Comparison of ENCODE assay signal across 8 cellular contexts in genomic region chr16:68086336-68086821, GRCh38. TPM values are rescaled to one million over a fixed set of nuclear protein-coding genes. Genes with fewer than 3 reads are reported as not detected.
DNase-seq lines count a peak whose midpoint lies in the region; ATAC-seq and TF ChIP-seq lines count a peak whose summit lies in the region.

No MANE protein-coding gene starts in this region.

- peaks cover 57% of the 10 kb centered on the region for H3K79me2 ChIP-seq in SK-N-SH (ENCODE audit: insufficient read depth)

- H3K9me2 ChIP-seq in SK-N-SH, result no peaks in the 10 kb centered on the region

- H2BK120ac ChIP-seq in neuronal stem cell (ENCODE audit: low read depth, low read length), result no peak overlapping the region

- H3K4me1 ChIP-seq in SK-N-SH (ENCODE audit: control insufficient read depth in 1 of 2, insufficient read depth in 2 of 2, low read depth in 1 of 2, low read length in 1 of 2) (peaks cover 14 to 20% of the 10 kb centered on the region in 2 experiments; a peak in 3 of 4 replicates), neuronal stem cell (ENCODE audit: control insufficient read depth in 2 of 2, insufficient read depth in 1 of 2, low read depth in 1 of 2, low read length in 2 of 2) (peaks cover 7 to 16% of the 10 kb centered on the region in 2 donors)

- peak overlapping the region; percentile 85 for H3K9ac ChIP-seq in SK-N-SH
- no peak overlapping the region for H3K9ac ChIP-seq in neuronal stem cell (ENCODE audit: low read depth, low read length, poor library complexity)

- peaks cover 1% of the 10 kb centered on the region for H3K79me1 ChIP-seq in neuronal stem cell (ENCODE audit: low read depth, low read length)

- H2AFZ ChIP-seq in SK-N-SH (ENCODE audit: low read depth) (peak overlapping the region; percentile 80; the same call in 1 of the 2 replicates), neuronal stem cell (ENCODE audit: low read length) (peak overlapping the region; percentile 91)

- no peak overlapping the region for H3K4ac ChIP-seq in neuronal stem cell (ENCODE audit: low read length)

- no peak overlapping the region for H3K23ac ChIP-seq in neuronal stem cell (ENCODE audit: low read depth, low read length, poor library complexity)

- peak overlapping the region; percentile 83 to 85 for H3K27ac ChIP-seq in SK-N-SH (ENCODE audit: low read depth in 2 of 2, low read length in 1 of 2)
- H3K27ac ChIP-seq in neuronal stem cell (replicated peaks; ENCODE audit: low read length), result no peak overlapping the region

- 1% methylated on average over 6 of the region's 6 CpGs for WGBS in SK-N-SH (ENCODE audit: low lambda C conversion rate)
- WGBS in neuronal stem cell (ENCODE audit: extremely low coverage in 2 of 2, insufficient read length in 2 of 2, insufficient replicate concordance in 1 of 2), 2 donors, result no CpG with 5 or more reads among the region's 6 CpGs

- no peak overlapping the region for H3K18ac ChIP-seq in neuronal stem cell (ENCODE audit: low read length)

- H3K36me3 ChIP-seq in SK-N-SH (replicated peaks in 1 of 2; ENCODE audit: control insufficient read depth in 1 of 2, insufficient read depth in 2 of 2, low read length in 1 of 2) (no peaks in the 10 kb centered on the region), neuronal stem cell (replicated peaks in 1 of 2; ENCODE audit: control insufficient read depth in 2 of 2, insufficient read depth in 2 of 2, low read length in 2 of 2) (no peaks in the 10 kb centered on the region)

- H3F3A ChIP-seq in SK-N-SH (replicated peaks; ENCODE audit: insufficient read depth), result peaks cover 28% of the 10 kb centered on the region

- CTCF ChIA-PET in SK-N-SH (lab: Yijun Ruan, JAX), result interaction anchor here (1.1 to 3.3 kb wide), 3 partner anchors 143 to 242 kb away, joined by 3 to 14 read pairs (median 5); no protein-coding TSS in a partner anchor

- no peak overlapping the region for H2BK15ac ChIP-seq in neuronal stem cell (ENCODE audit: low read length)

- no peak overlapping the region for H3K14ac ChIP-seq in neuronal stem cell (ENCODE audit: low read length)

- H3K4me3 ChIP-seq in SK-N-SH (ENCODE audit: low read depth in 2 of 2, low read length in 1 of 2), result peak overlapping the region; percentile 78 to 97
- peak overlapping the region; percentile 85 to 96 for H3K4me3 ChIP-seq in neuronal stem cell (ENCODE audit: low read length in 2 of 2)

- no peak overlapping the region for H2BK12ac ChIP-seq in neuronal stem cell (ENCODE audit: low read length)

- TF ChIP-seq EP300 in SK-N-SH (IDR thresholded peaks at IDR 0.05; ENCODE audit: borderline replicate concordance in 1 of 2, low read depth in 1 of 2, low read length in 1 of 2), result no peak

- POLR2A ChIA-PET in SK-N-SH (lab: Yijun Ruan, JAX), result interaction anchor here (2.8 kb wide), 1 partner anchor 141 kb away, joined by 10 read pairs; no protein-coding TSS in a partner anchor

- H2BK5ac ChIP-seq in neuronal stem cell (ENCODE audit: low read length), result no peak overlapping the region

- H4K91ac ChIP-seq in neuronal stem cell (ENCODE audit: low read depth, low read length, poor library complexity), result no peak overlapping the region

- H3K27me3 ChIP-seq in SK-N-SH (ENCODE audit: insufficient read depth) (no peaks in the 10 kb centered on the region), neuronal stem cell (ENCODE audit: control insufficient read depth in 3 of 3, insufficient read depth in 3 of 3, low read depth in 1 of 3, low read length in 3 of 3) (no peaks in the 10 kb centered on the region)

- no peak for TF ChIP-seq POLR2A in erythroblast (IDR thresholded peaks at IDR 0.05; ENCODE audit: low read length)

- ATAC-seq in HG02571 (IDR thresholded peaks at IDR 0.05; ENCODE audit: unreplicated experiment), result no peak

- H3K9me3 ChIP-seq in SK-N-SH, result no peaks in the 10 kb centered on the region
- H3K9me3 ChIP-seq in neuronal stem cell (replicated peaks in 1 of 2; ENCODE audit: control insufficient read depth in 2 of 2, insufficient read depth in 1 of 2, low read depth in 1 of 2, low read length in 2 of 2), result no peaks in the 10 kb centered on the region

- H3K4me2 ChIP-seq in SK-N-SH, result peak overlapping the region; percentile 88
- H3K4me2 ChIP-seq in neuronal stem cell (ENCODE audit: insufficient read depth, low read length, poor library complexity, severe bottlenecking), result no peak overlapping the region

- no peak overlapping the region for H4K8ac ChIP-seq in neuronal stem cell (ENCODE audit: low read depth, low read length)

- no peak for TF ChIP-seq CTCF in SK-N-SH (IDR thresholded peaks at IDR 0.05)

- DNase-seq in AML-193 (lab: John Stamatoyannopoulos, UW), result peak; percentile 16 to 29
- DNase-seq in HCEC 1CT, result peak; percentile 63
- peak; percentile 39 for DNase-seq in SK-N-SH
- DNase-seq in erythroblast (lab: John Stamatoyannopoulos, UW), result peak; percentile 62 to 66
- DNase-seq in neuronal stem cell (ENCODE audit: low spot score), result no peak
- DNase-seq in hippocampal formation (lab: John Stamatoyannopoulos, UW), result no peak
- DNase-seq in activated CD8-positive, alpha-beta memory T cell treated with anti-CD3 and anti-CD28 coated beads, Interleukin-2, amount 50 U/mL, for 48 hours, result no peak

- no peak for TF ChIP-seq RAD21 in SK-N-SH (IDR thresholded peaks at IDR 0.05; ENCODE audit: low read length)

- no peak overlapping the region for H2AK5ac ChIP-seq in neuronal stem cell (ENCODE audit: low read depth, low read length)

- H4K20me1 ChIP-seq in SK-N-SH (ENCODE audit: insufficient read depth), result peaks cover 12% of the 10 kb centered on the region

TF ChIP-seq in SK-N-SH, 30 proteins besides CTCF, POLR2A, EP300 and RAD21:
- TF ChIP-seq NFIC (IDR thresholded peaks at IDR 0.05; ENCODE audit: borderline replicate concordance), result no peak
- TF ChIP-seq IRF3 (IDR thresholded peaks at IDR 0.05; ENCODE audit: low read depth, low read length), result no peak
- 0 out of 2 replicates have a peak, but pooled peaks have one; percentile 2 for TF ChIP-seq GABPA (IDR thresholded peaks at IDR 0.05; ENCODE audit: low read depth)
- TF ChIP-seq MAX (IDR thresholded peaks at IDR 0.05; ENCODE audit: low read depth), result 0 out of 2 replicates have a peak, but pooled peaks have one; percentile 3
- TF ChIP-seq MEF2A (IDR thresholded peaks at IDR 0.05; ENCODE audit: borderline replicate concordance, low read depth), result no peak

RNA-seq across cellular contexts. Expression of gene NFATC3, which starts 1.2 kb away (rescaled TPM):
- 5.7 and 7.8 TPM in 2 replicates for polyA plus RNA-seq in SK-N-SH (2012; rRNA removed)
- 7.1 and 7.9 TPM in 2 replicates for polyA plus RNA-seq in SK-N-SH (2012; cell fraction: cytosol; rRNA removed)
- polyA plus RNA-seq in SK-N-SH (2012; cell fraction: nucleus; rRNA removed), result 5.9 and 9.0 TPM in 2 replicates
- polyA plus RNA-seq in neuronal stem cell (2013, experiment 1 of 2), result 23.7 TPM
- 24.7 TPM for polyA plus RNA-seq in neuronal stem cell (2013, experiment 2 of 2)

Comparison
In these comparisons a context has a peak if more than half of its experiments do, and no peak if none do; other contexts are left out.
1. DNase-seq: peak in AML-193 (2 of 2), HCEC 1CT (single experiment), SK-N-SH (single experiment) and erythroblast (2 of 2); none in neuronal stem cell (single experiment), hippocampal formation (0 of 2) and activated CD8-positive, alpha-beta memory T cell treated with anti-CD3 and anti-CD28 coated beads, Interleukin-2, amount 50 U/mL, for 48 hours (single experiment).